In the genomic region with DNA sequence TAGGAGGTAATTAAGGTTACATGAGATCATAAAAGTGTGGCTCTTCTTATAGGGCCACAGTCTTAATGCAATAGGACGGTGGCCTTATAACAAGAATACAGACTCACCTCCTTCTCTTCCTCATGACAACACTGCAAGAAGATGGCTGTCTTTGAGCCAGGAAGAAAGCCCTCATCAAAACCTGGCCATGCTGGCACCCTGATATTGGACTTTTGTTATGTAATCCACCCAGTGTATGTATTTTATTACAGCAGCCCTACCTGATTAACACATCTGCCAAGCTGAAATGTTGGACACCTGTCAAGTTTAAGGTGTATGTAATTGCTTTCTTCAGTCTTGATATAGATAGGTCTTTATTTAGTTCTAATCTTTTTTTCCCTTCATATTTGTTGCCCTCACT, we compare ENCODE assay signal across 23 cellular contexts.
"Had no signal": no experiment of that assay in that cellular context is flagged by ENCODE, and none has a peak within 500 bp of the region (broad histone marks: within the 10 kb centered on the region; RNA-seq: fewer than 3 reads in every experiment).

No MANE protein-coding gene starts in this region.

- H2AFZ ChIP-seq: hepatocyte had no signal

- FAIRE-seq: colon, endothelial cell of umbilical vein, frontal cortex, kidney had no signal

- H3K27me3 ChIP-seq: dorsolateral prefrontal cortex, esophagus muscularis mucosa, foreskin keratinocyte, gastroesophageal sphincter, heart left ventricle, hepatocyte, left lung had no signal

- H3K4me3 ChIP-seq: coronary artery, dorsolateral prefrontal cortex, esophagus muscularis mucosa, gastroesophageal sphincter, heart left ventricle, hepatocyte, left lung, lower lobe of right lung, mucosa of descending colon had no signal

- H3K9me3 ChIP-seq: esophagus muscularis mucosa had no signal

- H3K4me2 ChIP-seq: hepatocyte had no signal

- H3K79me2 ChIP-seq: hepatocyte had no signal

- ATAC-seq: foreskin keratinocyte, gastroesophageal sphincter, heart left ventricle, left lung, left ventricle myocardium superior, lower lobe of right lung, mucosa of descending colon had no signal

- H3K36me3 ChIP-seq: gastroesophageal sphincter, heart left ventricle, left lung, lower lobe of right lung had no signal

- DNase-seq: dermis blood vessel endothelial cell; dorsolateral prefrontal cortex; effector CD4-positive, alpha-beta T cell; effector memory CD4-positive, alpha-beta T cell; foreskin keratinocyte; heart left ventricle; hypothalamus; immature natural killer cell; islet precursor cell; kidney; kidney glomerular epithelial cell; left lung; left ventricle myocardium superior; lower lobe of right lung; mesenchymal stem cell; mucosa of descending colon had no signal

- H3K4me1 ChIP-seq: esophagus muscularis mucosa, foreskin keratinocyte, gastroesophageal sphincter, heart left ventricle, left lung, lower lobe of right lung had no signal

- H3K27ac ChIP-seq: coronary artery, dorsolateral prefrontal cortex, esophagus muscularis mucosa, foreskin keratinocyte, gastroesophageal sphincter, heart left ventricle, hepatocyte, left lung, lower lobe of right lung had no signal
